Comparison of ENCODE assay signal across 9 cellular contexts in the genomic region with DNA sequence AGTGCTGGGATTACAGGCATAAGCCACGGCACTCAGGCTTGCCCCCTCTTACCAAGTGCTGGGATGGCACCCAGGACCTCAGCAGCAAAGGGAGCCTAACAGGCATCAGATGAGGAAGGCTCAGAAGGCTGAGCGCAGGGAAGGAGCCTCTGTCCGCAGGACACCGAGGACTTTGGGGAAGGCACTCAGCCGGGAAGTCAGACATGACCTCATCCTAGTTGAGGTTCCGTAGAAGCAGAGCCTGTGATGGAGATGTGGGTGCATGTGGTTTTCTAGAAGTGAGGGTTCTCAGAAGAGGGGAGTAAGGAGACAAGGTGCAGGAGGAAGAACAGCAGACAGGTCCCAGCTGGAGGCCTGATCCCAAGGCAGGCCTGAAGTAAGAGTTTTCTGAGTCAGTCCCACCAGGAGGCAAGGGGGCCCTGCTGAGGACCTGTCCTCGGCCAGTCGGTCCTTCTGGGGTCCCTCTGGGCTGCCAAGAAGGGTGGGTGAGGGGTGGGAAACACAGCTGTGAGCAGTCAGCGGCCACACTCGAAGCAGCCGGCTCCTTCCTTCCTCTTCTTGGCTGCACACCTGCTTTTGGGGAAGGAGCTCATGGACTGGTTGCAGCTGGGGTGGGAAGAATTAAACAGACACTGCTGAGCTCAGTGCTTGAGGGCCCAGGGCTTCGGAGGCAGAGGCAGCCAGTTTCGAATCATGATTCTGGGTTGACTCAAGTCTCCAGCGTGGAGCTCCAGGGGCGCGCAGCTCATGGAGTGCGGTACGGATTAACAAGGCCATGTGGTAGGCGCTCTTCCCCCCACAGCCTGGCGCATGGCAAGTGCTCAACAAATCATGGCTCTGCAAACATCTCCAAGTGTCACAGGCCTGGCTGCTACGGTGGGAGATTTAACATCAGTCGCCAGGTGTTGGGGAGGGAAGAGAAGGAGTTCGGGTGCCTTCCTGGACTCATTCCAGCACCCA. TPM values are rescaled to one million over a fixed set of nuclear protein-coding genes. Genes with fewer than 3 reads are reported as not detected.
DNase-seq lines count a peak whose midpoint lies in the region; ATAC-seq and TF ChIP-seq lines count a peak whose summit lies in the region.
"Had no signal": no experiment of that assay in that cellular context is flagged by ENCODE, and none has a peak within 500 bp of the region (broad histone marks: within the 10 kb centered on the region; RNA-seq: fewer than 3 reads in every experiment).

No MANE protein-coding gene starts in this region.

- H3K9me2 ChIP-seq in OCI-LY7 (ENCODE audit: insufficient read depth, low read length) = no peaks in the 10 kb centered on the region

- H3K9me3 ChIP-seq in OCI-LY7 (ENCODE audit: low read length) = no peaks in the 10 kb centered on the region
- H3K9me3 ChIP-seq in esophagus (ENCODE audit: control insufficient read depth in 2 of 2, insufficient read depth in 1 of 2, low read depth in 1 of 2, low read length in 1 of 2) = no peaks in the 10 kb centered on the region

- DNase-seq in GF-D8 (lab: John Stamatoyannopoulos, UW) (peak; percentile 70), OCI-LY7 (ENCODE audit: low spot score) (peak; percentile 83), pons (ENCODE audit: low spot score) (peak; percentile 62), ureter (ENCODE audit: low spot score) (no peak), superior temporal gyrus (ENCODE audit: extremely low spot score) (no peak), GM13976 (ENCODE audit: low spot score) (no peak)
- DNase-seq: stimulated activated CD4-positive, alpha-beta T cell treated with anti-CD3 and anti-CD28 coated beads, Interleukin-4, amount 100 ng/mL, for 4 hours had no signal

- peak overlapping the region; percentile 69 for H3K27ac ChIP-seq in OCI-LY7 (ENCODE audit: low read depth, low read length, poor library complexity, severe bottlenecking)
- H3K27ac ChIP-seq in esophagus (ENCODE audit: low read depth in 2 of 2, low read length in 1 of 2) = peak overlapping the region; percentile 11 to 53

- in situ Hi-C loops in GM13976 (cut with MboI; ENCODE audit: low sequenced_read_pairs, unreplicated experiment) = loop anchor here (10.0 to 25.0 kb wide), 2 partner anchors 215 to 667 kb away; no protein-coding TSS in a partner anchor

- H3K27me3 ChIP-seq in esophagus (ENCODE audit: control insufficient read depth in 1 of 2, insufficient read depth in 2 of 2, low read length in 2 of 2) = no peaks in the 10 kb centered on the region

- intact Hi-C loops in OCI-LY7 (cut with micrococcal nuclease; ENCODE audit: unreplicated experiment) = loop anchor here (2.0 kb wide), 1 partner anchor 53 kb away; no protein-coding TSS in a partner anchor

- POLR2A ChIA-PET in OCI-LY7 (lab: Charles Lee) = interaction anchor here (0.5 to 2.1 kb wide), 9 partner anchors 8 to 1896 kb away, joined by 3 to 8 read pairs (median 4); no protein-coding TSS in a partner anchor

- no peaks in the 10 kb centered on the region for H3K36me3 ChIP-seq in OCI-LY7 (ENCODE audit: insufficient read depth, low read length)
- H3K36me3 ChIP-seq in esophagus (ENCODE audit: control insufficient read depth in 2 of 2, insufficient read depth in 2 of 2, low read length in 1 of 2) = no peaks in the 10 kb centered on the region

- H3K4me1 ChIP-seq in OCI-LY7 (ENCODE audit: insufficient read depth, low read length, poor library complexity, severe bottlenecking) (peaks cover 70% of the 10 kb centered on the region), esophagus (ENCODE audit: control insufficient read depth in 2 of 2, insufficient read depth in 2 of 2, low read length in 1 of 2) (peaks cover 0 to 10% of the 10 kb centered on the region in 2 donors)

- H3K4me3 ChIP-seq in OCI-LY7 (ENCODE audit: low read depth, low read length, poor library complexity, severe bottlenecking) (no peak overlapping the region), esophagus (ENCODE audit: low read depth in 1 of 2, low read length in 2 of 2) (no peak overlapping the region)

- CTCF ChIA-PET in OCI-LY7 (lab: Charles Lee; ENCODE audit: unreplicated experiment) = interaction anchor here (0.6 to 0.8 kb wide), 3 partner anchors 10 to 92 kb away, joined by 3 to 5 read pairs (median 4); no protein-coding TSS in a partner anchor

- H4K20me1 ChIP-seq in OCI-LY7 (ENCODE audit: insufficient read depth, low read length) = no peaks in the 10 kb centered on the region

- H2AFZ ChIP-seq in OCI-LY7 (ENCODE audit: low read length) = peak overlapping the region; percentile 5; the same call in 1 of the 2 replicates

- no TSS peak for BruUV-seq in OCI-LY7 (replicated peaks; lab: Mats Ljungman, UMichigan)

- H3K4me2 ChIP-seq in OCI-LY7 (ENCODE audit: low read length) = peak overlapping the region; percentile 61

- TF ChIP-seq CTCF in OCI-LY7 (conservative IDR thresholded peaks at IDR 0.05; ENCODE audit: low read length) = no peak
- TF ChIP-seq CTCF in GM13976 (IDR thresholded peaks at IDR 0.05; ENCODE audit: borderline replicate concordance, control extremely low read depth, extremely low read depth, insufficient read depth, missing control alignments) = no peak

- H3K79me2 ChIP-seq in OCI-LY7 (ENCODE audit: insufficient read depth, low read depth, low read length) = no peaks in the 10 kb centered on the region

- WGBS in esophagus, 2 donors = 65 to 79% methylated on average over 23 of the region's 23 CpGs

- no peak for ATAC-seq in HG03571 (IDR thresholded peaks at IDR 0.05; ENCODE audit: unreplicated experiment)

RNA-seq across cellular contexts. Expression of a gene that starts 38.9 kb away (rescaled TPM):
- total RNA-seq in OCI-LY7 (2014; rRNA removed; shearing (Covaris generic)) = 28.3 and 31.8 TPM in 2 replicates
- 27.8 and 31.6 TPM in 2 replicates for total RNA-seq in OCI-LY7 (2022)
- 10 to 100 TPM in 1 of 2 donors, 1 to 10 TPM in 1; 8.7 to 11.7 TPM for polyA plus RNA-seq in esophagus
- total RNA-seq in ureter = 23.6 TPM

RNA-seq across cellular contexts. Expression of a gene that starts 42.6 kb away (rescaled TPM):
- total RNA-seq in OCI-LY7 (2014; rRNA removed; shearing (Covaris generic)) = 12.2 and 18.4 TPM in 2 replicates
- total RNA-seq in OCI-LY7 (2022) (34.2 and 43.2 TPM in 2 replicates), ureter (160 TPM)
- polyA plus RNA-seq in esophagus = 10 to 100 TPM; 10.9 to 28.7 TPM

Comparison
In these comparisons a context has a peak if more than half of its experiments do, and no peak if none do; other contexts are left out.
1. DNase-seq: peak in GF-D8 (single experiment), OCI-LY7 (single experiment) and pons (single experiment); none in ureter (single experiment), superior temporal gyrus (single experiment) and GM13976 (single experiment).